Comparison of ENCODE assay signal across 8 cellular contexts in the genomic region with DNA sequence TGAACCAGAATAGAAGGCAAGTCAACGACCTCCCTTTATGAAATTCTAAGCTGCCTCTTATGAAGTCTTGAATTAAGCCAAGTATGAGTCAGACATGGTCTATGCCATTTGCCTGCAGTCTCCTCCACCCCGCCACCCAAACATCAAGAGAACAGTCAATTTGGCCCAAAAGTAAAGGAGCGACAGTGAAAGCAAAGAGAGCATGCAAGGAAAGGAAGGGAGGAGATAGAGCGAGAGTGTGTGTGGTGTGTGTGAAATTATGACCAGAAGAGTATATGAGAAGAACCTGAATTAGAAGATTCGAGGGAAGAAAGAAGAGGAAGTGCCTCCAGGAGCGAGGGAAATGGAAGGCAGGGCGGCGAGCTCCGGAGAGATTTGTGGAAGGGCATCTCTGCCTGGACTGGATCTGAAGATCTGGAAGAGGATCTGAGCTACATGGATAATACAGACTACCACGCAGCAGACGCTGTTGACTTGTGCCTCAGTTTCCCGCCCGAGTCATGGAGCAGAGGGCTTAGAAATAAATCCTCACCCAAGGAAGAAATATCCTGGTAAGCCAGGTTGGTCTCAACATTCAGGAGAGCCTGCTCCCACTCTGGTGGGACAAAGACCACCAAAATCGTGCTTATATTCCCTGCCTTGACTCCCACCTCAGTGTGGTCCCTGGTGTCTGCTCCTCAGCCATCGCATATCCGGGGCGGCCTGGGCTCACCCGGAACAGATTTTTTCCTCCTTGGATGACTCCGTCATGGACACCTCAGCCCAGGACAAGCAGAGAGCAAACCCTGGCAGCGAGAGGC. TPM values are rescaled to one million over a fixed set of nuclear protein-coding genes. Genes with fewer than 3 reads are reported as not detected.
DNase-seq lines count a peak whose midpoint lies in the region; ATAC-seq, FAIRE-seq and TF ChIP-seq lines count a peak whose summit lies in the region.

No MANE protein-coding gene starts in this region.

- H3K36me3 ChIP-seq in OCI-LY1 (ENCODE audit: insufficient read depth, low read length) (peaks cover 43% of the 10 kb centered on the region), breast epithelium (no peaks in the 10 kb centered on the region), HepG2 (replicated peaks in 1 of 2; ENCODE audit: control insufficient read depth in 1 of 2, insufficient read depth in 2 of 2, low read length in 2 of 2) (peaks cover 4 to 21% of the 10 kb centered on the region in 2 experiments; a peak in 3 of 5 replicates), testis (ENCODE audit: low read depth, missing control alignments) (no peaks in the 10 kb centered on the region)

- H3K4me1 ChIP-seq in OCI-LY1 (ENCODE audit: insufficient read depth, low read length, severe bottlenecking) (peaks cover 24% of the 10 kb centered on the region), breast epithelium (no peaks in the 10 kb centered on the region), HepG2 (ENCODE audit: insufficient read depth, low read length) (peaks cover 32% of the 10 kb centered on the region), testis (peaks cover 14% of the 10 kb centered on the region)

- intact Hi-C loops in breast epithelium (cut with DNase I; ENCODE audit: low total_unique reads) = no loop called here
- intact Hi-C loops in HepG2 (cut with micrococcal nuclease; ENCODE audit: unreplicated experiment) = no loop called here
- intact Hi-C loops in testis (cut with DNase I; ENCODE audit: low total_unique reads) = no loop called here

- H3K9me2 ChIP-seq in OCI-LY1 (ENCODE audit: low read depth, low read length) = no peaks in the 10 kb centered on the region

- ATAC-seq in GM19455 (IDR thresholded peaks at IDR 0.05; ENCODE audit: unreplicated experiment) = peak; percentile 42
- ATAC-seq in HepG2 = peak; percentile 5; the same call in 1 of the 3 replicates

- H3K9me3 ChIP-seq in OCI-LY1 (ENCODE audit: low read length) (no peaks in the 10 kb centered on the region), breast epithelium (no peaks in the 10 kb centered on the region), HepG2 (ENCODE audit: low read length) (no peaks in the 10 kb centered on the region), testis (no peaks in the 10 kb centered on the region)

- DNase-seq in AG04449 (ENCODE audit: low read depth, low spot score) (no peak), breast epithelium (ENCODE audit: low spot score in 2 of 2) (no peak), HepG2 (ENCODE audit: low spot score) (no peak), testis (no peak), NCI-H446 treated with DMSO at 0.1 percent for 48 hours (lab: John Stamatoyannopoulos, UW) (no peak), H4 (ENCODE audit: low spot score) (no peak)

- TF ChIP-seq RAD21 in HepG2 (CRISPR knock-in tag; IDR thresholded peaks at IDR 0.05) = no peak

- H3K27me3 ChIP-seq in OCI-LY1 (ENCODE audit: insufficient read depth, low read length) (no peaks in the 10 kb centered on the region), breast epithelium (no peaks in the 10 kb centered on the region), HepG2 (ENCODE audit: control insufficient read depth in 1 of 2, insufficient read depth in 2 of 2, low read length in 2 of 2) (no peaks in the 10 kb centered on the region; a peak in 1 of 5 replicates), testis (no peaks in the 10 kb centered on the region)

- TF ChIP-seq EP300 in HepG2 (IDR thresholded peaks at IDR 0.05; ENCODE audit: low read depth in 2 of 2, low read length in 2 of 2) (no peak), HepG2 (CRISPR knock-in tag; IDR thresholded peaks at IDR 0.05; ENCODE audit: borderline replicate concordance) (0 out of 2 replicates have a peak, but pooled peaks have one; percentile 8)

- POLR2A ChIA-PET in AG04449 (lab: Yijun Ruan, JAX) (interaction anchor here (0.7 to 1.2 kb wide), 4 partner anchors 10 to 1526 kb away, joined by 3 to 6 read pairs (median 4); no protein-coding TSS in a partner anchor), HepG2 (lab: Yijun Ruan, JAX) (interaction anchor here (0.9 to 1.1 kb wide), 2 partner anchors 72 to 81 kb away, joined by 3 read pairs; partner anchors contain the start of gene ACSL5)

- H3K9ac ChIP-seq in OCI-LY1 (ENCODE audit: low read length) = peak overlapping the region; percentile 95
- H3K9ac ChIP-seq in HepG2 (ENCODE audit: insufficient read depth, low read depth, low read length) = peak overlapping the region; percentile 96

- H3K27ac ChIP-seq in OCI-LY1 (ENCODE audit: low read depth, low read length, poor library complexity, severe bottlenecking) (peak overlapping the region; percentile 42), breast epithelium (peak overlapping the region; percentile 88 to 92), HepG2 (ENCODE audit: extremely low read length, insufficient read depth, low read length) (peak overlapping the region; percentile 94), testis (peak overlapping the region; percentile 84 to 92)

- TF ChIP-seq POLR2A in breast epithelium (IDR thresholded peaks at IDR 0.05) (no peak), HepG2 (IDR thresholded peaks at IDR 0.05; ENCODE audit: insufficient read depth in 1 of 2, low read depth in 2 of 2, low read length in 2 of 2) (no peak), testis (IDR thresholded peaks at IDR 0.05) (no peak)

- 4% methylated on average over 18 of the region's 20 CpGs for WGBS in HepG2 (ENCODE audit: low lambda C conversion rate)
- 4 to 5% methylated on average over 16 to 20 of the region's 20 CpGs for WGBS in testis, 2 donors

- BruUV-seq in HepG2 (replicated peaks; lab: Mats Ljungman, UMichigan) = no TSS peak

- no peaks in the 10 kb centered on the region for H4K20me1 ChIP-seq in OCI-LY1 (ENCODE audit: insufficient read depth, low read length)
- H4K20me1 ChIP-seq in HepG2 (ENCODE audit: insufficient read depth, low read length) = no peaks in the 10 kb centered on the region

- H2AFZ ChIP-seq in OCI-LY1 (ENCODE audit: low read length) (no peak overlapping the region), HepG2 (ENCODE audit: low read length) (peak overlapping the region; percentile 95)

- H3K79me2 ChIP-seq in OCI-LY1 (ENCODE audit: insufficient read depth, low read length) (peaks cover 40% of the 10 kb centered on the region), HepG2 (ENCODE audit: insufficient read depth, low read length) (peaks cover 52% of the 10 kb centered on the region)

- peak overlapping the region; percentile 72 for H3K4me2 ChIP-seq in OCI-LY1 (ENCODE audit: low read length)
- H3K4me2 ChIP-seq in HepG2 (ENCODE audit: low read depth, low read length) = peak overlapping the region; percentile 78

- in situ Hi-C loops in HepG2 (cut with HindIII; ENCODE audit: extremely low pct_ligation_motif_present, low pct_unique_long_range_greater_than_20kb) = loop anchor here (25.0 kb wide), 2 partner anchors 109 to 309 kb away; no protein-coding TSS in a partner anchor

- no peak for TF ChIP-seq CTCF in AG04449 (IDR thresholded peaks at IDR 0.05; ENCODE audit: insufficient read depth, low read length, missing control alignments)
- TF ChIP-seq CTCF in OCI-LY1 (IDR thresholded peaks at IDR 0.05; ENCODE audit: low read length) = no peak
- TF ChIP-seq CTCF in breast epithelium (IDR thresholded peaks at IDR 0.05) = no peak
- TF ChIP-seq CTCF in HepG2 (CRISPR knock-in tag; IDR thresholded peaks at IDR 0.05) = no peak
- no peak for TF ChIP-seq CTCF in testis (IDR thresholded peaks at IDR 0.05)

- H3K4me3 ChIP-seq in AG04449 (ENCODE audit: low read depth, low read length) = peak overlapping the region; percentile 94
- peak overlapping the region; percentile 90 for H3K4me3 ChIP-seq in OCI-LY1 (ENCODE audit: low read depth, low read length, poor library complexity, severe bottlenecking)
- peak overlapping the region; percentile 77 to 96 (median 94) for H3K4me3 ChIP-seq in breast epithelium
- peak overlapping the region; percentile 92 to 96 (median 96) for H3K4me3 ChIP-seq in HepG2 (replicated peaks in 1 of 3; ENCODE audit: insufficient read depth in 1 of 3, low read depth in 2 of 3, low read length in 3 of 3)
- peak overlapping the region; percentile 91 to 93 for H3K4me3 ChIP-seq in testis

- no peaks in the 10 kb centered on the region; the same call in 1 of the 2 replicates for H3F3A ChIP-seq in OCI-LY1 (ENCODE audit: insufficient read depth, low read length)

- CTCF ChIA-PET in AG04449 (lab: Yijun Ruan, JAX) = interaction anchor here (1.1 to 2.1 kb wide), 2 partner anchors 12 to 26 kb away, joined by 3 to 13 read pairs; no protein-coding TSS in a partner anchor
- CTCF ChIA-PET in HepG2 (lab: Yijun Ruan, JAX; ENCODE audit: low intra/inter-chr PET ratio, low total read pairs) = no interaction called here

- no peak for FAIRE-seq in HepG2 (lab: Jason Lieb, UNC)

RNA-seq across cellular contexts. Expression of gene ZDHHC6, which starts 0.5 kb away (rescaled TPM):
- total RNA-seq in breast epithelium (10 to 100 TPM; 27.4 to 34.5 (median 32.1) TPM), HepG2 (2016; rRNA removed; fragmentation: Illumina TruSeq; extraction: Trizol) (49.4 and 50.9 TPM in 2 replicates), testis (10 to 100 TPM; 28.5 to 29.1 TPM)
- 35.2 and 46.9 TPM in 2 replicates for total RNA-seq in HepG2 (2016; cell fraction: cytosol; rRNA removed; fragmentation: Illumina TruSeq; extraction: Trizol; ENCODE audit: low read depth)
- 52.5 and 54.7 TPM in 2 replicates for total RNA-seq in HepG2 (2016; cell fraction: insoluble cytoplasmic fraction; rRNA removed; fragmentation: Illumina TruSeq; extraction: Trizol)
- 80.7 and 80.9 TPM in 2 replicates for total RNA-seq in HepG2 (2016; cell fraction: membrane; rRNA removed; fragmentation: Illumina TruSeq; extraction: Trizol)
- total RNA-seq in HepG2 (2016; cell fraction: nucleus; rRNA removed; fragmentation: Illumina TruSeq; extraction: Trizol) = 42.2 and 43.4 TPM in 2 replicates
- polyA plus RNA-seq in HepG2 (2011; rRNA removed) (16.3 and 20.9 TPM in 2 replicates), testis (ENCODE audit: insufficient read depth, low read depth, low replicate concordance) (26.3 TPM)
- 8.4 and 12.7 TPM in 2 replicates for polyA plus RNA-seq in HepG2 (2011; cell fraction: cytosol; rRNA removed)
- polyA plus RNA-seq in HepG2 (2011; cell fraction: nucleus; rRNA removed) = 34.4 and 41.6 TPM in 2 replicates
- 22.0 and 25.6 TPM in 2 replicates for polyA plus RNA-seq in HepG2 (2012)
- polyA plus RNA-seq in HepG2 (2016; cell fraction: cytosol; fragmentation: Illumina TruSeq; extraction: Trizol; ENCODE audit: low read depth) = 33.5 and 47.1 TPM in 2 replicates
- 44.1 and 46.7 TPM in 2 replicates for polyA plus RNA-seq in HepG2 (2016; cell fraction: insoluble cytoplasmic fraction; fragmentation: Illumina TruSeq; extraction: Trizol; ENCODE audit: low read depth)
- 57.9 and 69.4 TPM in 2 replicates for polyA plus RNA-seq in HepG2 (2016; cell fraction: membrane; fragmentation: Illumina TruSeq; extraction: Trizol; ENCODE audit: low read depth)
- polyA plus RNA-seq in HepG2 (2016; cell fraction: nucleus; fragmentation: Illumina TruSeq; extraction: Trizol; ENCODE audit: insufficient read depth, low read depth) = 80.3 and 81.7 TPM in 2 replicates
- polyA minus RNA-seq in HepG2 (2011; rRNA and poly(A)+ RNA removed; ENCODE audit: low replicate concordance) = 17.3 and 32.4 TPM in 2 replicates
- 6.6 and 7.8 TPM in 2 replicates for polyA minus RNA-seq in HepG2 (2011; cell fraction: cytosol; rRNA and poly(A)+ RNA removed)
- polyA minus RNA-seq in HepG2 (2011; cell fraction: nucleus; rRNA and poly(A)+ RNA removed) = 34.8 and 42.5 TPM in 2 replicates
- 25.7 and 36.0 TPM in 2 replicates for total RNA-seq in H4 (2014; rRNA removed; shearing (Covaris generic))

RNA-seq across cellular contexts. Expression of gene VTI1A, which starts 0.8 kb away (rescaled TPM):
- total RNA-seq in breast epithelium (10 to 100 TPM; 53.7 to 65.6 (median 59.2) TPM), HepG2 (2016; rRNA removed; fragmentation: Illumina TruSeq; extraction: Trizol) (32.7 and 38.7 TPM in 2 replicates), testis (10 to 100 TPM; 63.4 to 85.9 TPM)
- 7.8 and 10.4 TPM in 2 replicates for total RNA-seq in HepG2 (2016; cell fraction: cytosol; rRNA removed; fragmentation: Illumina TruSeq; extraction: Trizol; ENCODE audit: low read depth)
- total RNA-seq in HepG2 (2016; cell fraction: insoluble cytoplasmic fraction; rRNA removed; fragmentation: Illumina TruSeq; extraction: Trizol) = 31.1 and 36.1 TPM in 2 replicates
- 19.0 and 19.3 TPM in 2 replicates for total RNA-seq in HepG2 (2016; cell fraction: membrane; rRNA removed; fragmentation: Illumina TruSeq; extraction: Trizol)
- total RNA-seq in HepG2 (2016; cell fraction: nucleus; rRNA removed; fragmentation: Illumina TruSeq; extraction: Trizol) = 73.4 and 74.7 TPM in 2 replicates
- polyA plus RNA-seq in HepG2 (2011; rRNA removed) (10.2 and 11.7 TPM in 2 replicates), testis (ENCODE audit: insufficient read depth, low read depth, low replicate concordance) (25.5 TPM)
- polyA plus RNA-seq in HepG2 (2011; cell fraction: cytosol; rRNA removed) = 8.2 and 9.5 TPM in 2 replicates
- 19.8 and 20.7 TPM in 2 replicates for polyA plus RNA-seq in HepG2 (2011; cell fraction: nucleus; rRNA removed)
- 9.5 and 11.1 TPM in 2 replicates for polyA plus RNA-seq in HepG2 (2012)
- polyA plus RNA-seq in HepG2 (2016; cell fraction: cytosol; fragmentation: Illumina TruSeq; extraction: Trizol; ENCODE audit: low read depth) = 8.3 and 11.0 TPM in 2 replicates
- polyA plus RNA-seq in HepG2 (2016; cell fraction: insoluble cytoplasmic fraction; fragmentation: Illumina TruSeq; extraction: Trizol; ENCODE audit: low read depth) = 32.7 and 33.2 TPM in 2 replicates
- polyA plus RNA-seq in HepG2 (2016; cell fraction: membrane; fragmentation: Illumina TruSeq; extraction: Trizol; ENCODE audit: low read depth) = 12.7 and 14.9 TPM in 2 replicates
- polyA plus RNA-seq in HepG2 (2016; cell fraction: nucleus; fragmentation: Illumina TruSeq; extraction: Trizol; ENCODE audit: insufficient read depth, low read depth) = 29.8 and 34.7 TPM in 2 replicates
- polyA minus RNA-seq in HepG2 (2011; rRNA and poly(A)+ RNA removed; ENCODE audit: low replicate concordance) = 15.3 and 16.3 TPM in 2 replicates
- polyA minus RNA-seq in HepG2 (2011; cell fraction: cytosol; rRNA and poly(A)+ RNA removed) = 7.6 and 7.8 TPM in 2 replicates
- polyA minus RNA-seq in HepG2 (2011; cell fraction: nucleus; rRNA and poly(A)+ RNA removed) = 84.0 and 86.0 TPM in 2 replicates
- total RNA-seq in H4 (2014; rRNA removed; shearing (Covaris generic)) = 21.2 and 27.0 TPM in 2 replicates

Comparison
In these comparisons a context has a peak if more than half of its experiments do, and no peak if none do; other contexts are left out.
1. H3K27ac ChIP-seq: peak in every context shown above with its lines; median percentile 94 in HepG2; 90 in breast epithelium; 88 in testis; 42 in OCI-LY1.